ENCODE assay signal across 8 cellular contexts in the genomic region with DNA sequence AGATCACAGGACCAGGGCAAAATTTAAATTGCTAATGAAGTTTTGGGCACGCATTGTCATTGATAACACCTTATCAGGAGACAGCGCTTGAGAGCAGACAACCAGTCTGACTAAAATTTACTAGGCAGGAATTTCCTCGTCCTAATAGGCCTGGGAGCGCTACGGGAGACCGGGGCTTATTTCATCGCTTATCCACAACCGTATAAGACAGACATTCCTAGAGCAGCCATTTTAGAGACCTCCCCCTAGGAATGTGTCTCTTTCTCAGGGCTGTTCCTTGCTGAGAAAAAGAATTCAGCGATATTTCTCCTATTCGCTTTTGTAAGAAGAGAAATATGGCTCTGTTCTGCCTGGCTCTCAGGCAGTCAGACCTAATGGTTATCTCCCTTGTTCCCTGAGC. TPM values are rescaled to one million over a fixed set of nuclear protein-coding genes. Genes with fewer than 3 reads are reported as not detected.
"Had no signal": no experiment of that assay in that cellular context is flagged by ENCODE, and none has a peak within 500 bp of the region (broad histone marks: within the 10 kb centered on the region; RNA-seq: fewer than 3 reads in every experiment).

No MANE protein-coding gene starts in this region.

RNA-seq across cellular contexts. Expression of gene NOS2, which starts 21.8 kb away (rescaled TPM):
- total RNA-seq: activated B cell treated with CpG ODN at 0.5 μM for 24 hours; activated CD4-positive, alpha-beta T cell treated with anti-CD3 and anti-CD28 coated beads, Interleukin-2, amount 10 ng/mL, durations not matched to agents 24 days and 14 days; activated CD8-positive, alpha-beta T cell treated with anti-CD3 and anti-CD28 coated beads for 36 hours; activated T-cell treated with anti-CD3 and anti-CD28 coated beads, Interleukin-2, amount 50 U/mL, for 4 hours; activated T-helper 1 cell treated with anti-CD3 and anti-CD28 coated beads, Interleukin-12 subunit alpha, Interleukin-12 subunit beta, Interleukin-2, Interleukin-4 antibody, amounts not matched to agents 30 ng/mL and 10 ng/mL and 1 ng/mL, durations not matched to agents 14 hours and 24 hours and 36 hours; activated T-helper 17 cell treated with anti-CD3 and anti-CD28 coated beads, Interleukin-2, amount 50 U/mL, for 72 hours; ascending aorta; chondrocyte had no signal
